Comparison of ENCODE assay signal across 24 cellular contexts in the genomic region with DNA sequence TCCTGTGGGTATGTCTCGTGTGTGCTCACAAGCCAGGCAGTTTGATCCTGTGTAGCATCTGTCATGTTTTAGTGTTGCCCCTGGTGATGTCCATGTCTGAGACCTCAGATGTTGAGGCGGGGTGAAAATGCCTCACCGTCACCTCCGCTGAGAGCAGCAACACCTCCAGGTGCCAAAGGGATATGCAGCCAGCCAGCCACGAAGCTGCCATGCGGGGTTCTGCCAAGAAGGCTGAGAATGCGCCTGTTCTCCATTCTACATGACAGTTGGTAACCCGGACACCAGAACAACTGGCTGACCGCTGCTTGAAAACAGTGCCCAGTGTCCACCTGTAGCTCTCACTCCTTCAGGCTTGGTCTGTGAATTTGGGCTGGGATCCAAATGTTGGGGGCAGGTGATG.
"Had no signal": no experiment of that assay in that cellular context is flagged by ENCODE, and none has a peak within 500 bp of the region (broad histone marks: within the 10 kb centered on the region; RNA-seq: fewer than 3 reads in every experiment).

No MANE protein-coding gene starts in this region.

- DNase-seq: activated CD4-positive, alpha-beta memory T cell treated with anti-CD3 and anti-CD28 coated beads, Interleukin-2, amount 10 ng/mL, durations not matched to agents 7 days and 5 days; activated CD4-positive, alpha-beta T cell treated with anti-CD3 and anti-CD28 coated beads, Interleukin-2, amount 10 ng/mL, durations not matched to agents 7 days and 5 days; activated CD4-positive, CD25-positive, alpha-beta regulatory T cell treated with anti-CD3 and anti-CD28 coated beads, Interleukin-2, amount 50 U/mL, for 72 hours; activated CD8-positive, alpha-beta memory T cell treated with anti-CD3 and anti-CD28 coated beads, Interleukin-2, amount 50 U/mL, for 48 hours; activated gamma-delta T cell; activated naive CD4-positive, alpha-beta T cell treated with anti-CD3 and anti-CD28 coated beads, Interleukin-2, amount 10 ng/mL, durations not matched to agents 7 days and 5 days; activated naive CD8-positive, alpha-beta T cell treated with anti-CD3 and anti-CD28 coated beads, Interleukin-2, amount 10 ng/mL, durations not matched to agents 7 days and 5 days; activated T-cell treated with anti-CD3 and anti-CD28 coated beads, Interleukin-2, amount 50 U/mL, for 24 hours; brain microvascular endothelial cell; cortex of kidney; mammary epithelial cell; naive B cell; occipital lobe; right lobe of liver; stimulated activated CD4-positive, alpha-beta T cell treated with anti-CD3 and anti-CD28 coated beads, Interleukin-4, amount 100 ng/mL, for 24 hours; stimulated activated naive CD8-positive, alpha-beta T cell treated with anti-CD3 and anti-CD28 coated beads, Interleukin-15, amount 100 ng/mL, for 72 hours; substantia nigra; T-helper 2 cell had no signal

- H3K36me3 ChIP-seq: ascending aorta, brain microvascular endothelial cell, gastroesophageal sphincter, right lobe of liver had no signal

- H3K9ac ChIP-seq: parathyroid adenoma had no signal

- H3K4me1 Mint-ChIP-seq: activated CD4-positive, alpha-beta T cell treated with anti-CD3 and anti-CD28 coated beads, Interleukin-2, amount 10 ng/mL, durations not matched to agents 7 days and 5 days; activated naive CD4-positive, alpha-beta T cell treated with anti-CD3 and anti-CD28 coated beads, Interleukin-2, amount 10 ng/mL, durations not matched to agents 7 days and 5 days; naive B cell; stimulated activated memory B cell treated with anti-CD40 and anti-IgM and Interleukin-4, amounts not matched to agents 10 μg/mL and 1 μg/mL and 100 μg/mL, for 72 hours had no signal

- H3K79me2 ChIP-seq: parathyroid adenoma had no signal

- H3K9me3 Mint-ChIP-seq: activated CD4-positive, alpha-beta T cell treated with anti-CD3 and anti-CD28 coated beads, Interleukin-2, amount 10 ng/mL, durations not matched to agents 7 days and 5 days; activated naive CD4-positive, alpha-beta T cell treated with anti-CD3 and anti-CD28 coated beads, Interleukin-2, amount 10 ng/mL, durations not matched to agents 7 days and 5 days; activated T-cell treated with anti-CD3 and anti-CD28 coated beads, Interleukin-2, amount 50 U/mL, for 24 hours; stimulated activated memory B cell treated with anti-CD40 and anti-IgM and Interleukin-4, amounts not matched to agents 10 μg/mL and 1 μg/mL and 100 μg/mL, for 72 hours; stimulated activated naive CD8-positive, alpha-beta T cell treated with anti-CD3 and anti-CD28 coated beads, Interleukin-15, amount 100 ng/mL, for 72 hours had no signal

- H3K9me3 ChIP-seq: ascending aorta, gastroesophageal sphincter, right lobe of liver had no signal

- H3K27me3 ChIP-seq: ascending aorta, brain microvascular endothelial cell, right lobe of liver had no signal

- H3K27ac Mint-ChIP-seq: activated CD4-positive, alpha-beta memory T cell treated with anti-CD3 and anti-CD28 coated beads, Interleukin-2, amount 10 ng/mL, durations not matched to agents 7 days and 5 days; activated CD4-positive, alpha-beta T cell treated with anti-CD3 and anti-CD28 coated beads, Interleukin-2, amount 10 ng/mL, durations not matched to agents 7 days and 5 days; activated naive CD4-positive, alpha-beta T cell treated with anti-CD3 and anti-CD28 coated beads, Interleukin-2, amount 10 ng/mL, durations not matched to agents 7 days and 5 days; activated naive CD8-positive, alpha-beta T cell treated with anti-CD3 and anti-CD28 coated beads, Interleukin-2, amount 10 ng/mL, durations not matched to agents 7 days and 5 days; activated T-cell treated with anti-CD3 and anti-CD28 coated beads, Interleukin-2, amount 50 U/mL, for 24 hours; naive B cell; stimulated activated memory B cell treated with anti-CD40 and anti-IgM and Interleukin-4, amounts not matched to agents 10 μg/mL and 1 μg/mL and 100 μg/mL, for 72 hours; stimulated activated naive CD8-positive, alpha-beta T cell treated with anti-CD3 and anti-CD28 coated beads, Interleukin-15, amount 100 ng/mL, for 72 hours; type B pancreatic cell had no signal

- H3K27ac ChIP-seq: ascending aorta, brain microvascular endothelial cell, gastroesophageal sphincter, parathyroid adenoma, right lobe of liver, skin epidermis had no signal

- H3K27me3 Mint-ChIP-seq: activated T-cell treated with anti-CD3 and anti-CD28 coated beads, Interleukin-2, amount 50 U/mL, for 24 hours had no signal

- H3K4me3 ChIP-seq: ascending aorta, gastroesophageal sphincter, right lobe of liver, skin epidermis had no signal

- H3K4me1 ChIP-seq: ascending aorta, gastroesophageal sphincter, parathyroid adenoma, right lobe of liver had no signal

- H3K36me3 Mint-ChIP-seq: activated naive CD4-positive, alpha-beta T cell treated with anti-CD3 and anti-CD28 coated beads, Interleukin-2, amount 10 ng/mL, durations not matched to agents 7 days and 5 days; activated naive CD8-positive, alpha-beta T cell treated with anti-CD3 and anti-CD28 coated beads, Interleukin-2, amount 10 ng/mL, durations not matched to agents 7 days and 5 days; naive B cell; stimulated activated memory B cell treated with anti-CD40 and anti-IgM and Interleukin-4, amounts not matched to agents 10 μg/mL and 1 μg/mL and 100 μg/mL, for 72 hours; type B pancreatic cell had no signal

- ATAC-seq: gastroesophageal sphincter; right lobe of liver; stimulated activated memory B cell treated with anti-CD40 and anti-IgM and Interleukin-4, amounts not matched to agents 10 μg/mL and 1 μg/mL and 100 μg/mL, for 72 hours; stimulated activated naive CD8-positive, alpha-beta T cell treated with anti-CD3 and anti-CD28 coated beads, Interleukin-15, amount 100 ng/mL, for 72 hours had no signal

- H3K4me3 Mint-ChIP-seq: activated CD4-positive, alpha-beta memory T cell treated with anti-CD3 and anti-CD28 coated beads, Interleukin-2, amount 10 ng/mL, durations not matched to agents 7 days and 5 days; activated CD4-positive, alpha-beta T cell treated with anti-CD3 and anti-CD28 coated beads, Interleukin-2, amount 10 ng/mL, durations not matched to agents 7 days and 5 days; activated naive CD4-positive, alpha-beta T cell treated with anti-CD3 and anti-CD28 coated beads, Interleukin-2, amount 10 ng/mL, durations not matched to agents 7 days and 5 days; activated naive CD8-positive, alpha-beta T cell treated with anti-CD3 and anti-CD28 coated beads, Interleukin-2, amount 10 ng/mL, durations not matched to agents 7 days and 5 days; activated T-cell treated with anti-CD3 and anti-CD28 coated beads, Interleukin-2, amount 50 U/mL, for 24 hours; stimulated activated memory B cell treated with anti-CD40 and anti-IgM and Interleukin-4, amounts not matched to agents 10 μg/mL and 1 μg/mL and 100 μg/mL, for 72 hours; stimulated activated naive CD8-positive, alpha-beta T cell treated with anti-CD3 and anti-CD28 coated beads, Interleukin-15, amount 100 ng/mL, for 72 hours; type B pancreatic cell had no signal

- H2AFZ ChIP-seq: parathyroid adenoma had no signal
